ENCODE assay signal across 15 cellular contexts in the genomic region with DNA sequence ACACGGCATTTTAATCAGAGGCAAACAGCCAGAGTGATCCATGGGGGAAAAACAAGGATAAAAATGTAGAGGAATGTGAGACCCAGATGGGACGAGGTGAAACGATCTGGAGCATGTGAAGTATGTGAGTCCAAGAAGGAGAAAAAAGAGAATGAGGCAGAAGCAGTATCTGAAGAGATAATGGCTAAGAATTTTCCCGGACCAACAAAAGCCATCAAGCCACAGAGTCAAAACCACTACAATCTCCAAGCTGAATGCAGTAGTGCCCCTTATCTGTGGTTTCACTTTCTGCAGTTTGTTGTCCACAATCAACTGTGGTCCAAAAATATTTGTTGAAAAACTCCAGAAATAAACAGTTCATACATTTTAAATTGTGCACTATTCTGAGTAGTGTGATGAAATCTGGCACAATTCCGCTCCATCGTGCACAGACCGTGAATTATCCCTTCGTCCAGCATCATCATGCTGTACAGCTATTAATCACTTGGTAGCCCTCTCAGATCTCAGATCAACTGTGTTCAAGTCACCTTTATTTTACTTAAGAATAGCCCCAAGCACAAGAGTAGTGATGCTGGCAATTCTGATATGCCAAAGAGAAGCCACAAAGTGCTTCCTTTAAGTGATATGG. TPM values are rescaled to one million over a fixed set of nuclear protein-coding genes. Genes with fewer than 3 reads are reported as not detected.
A peak's percentile ranks its signal among the peaks of the same experiment; 100 is the strongest.
DNase-seq lines count a peak whose midpoint lies in the region; ATAC-seq, FAIRE-seq and TF ChIP-seq lines count a peak whose summit lies in the region.
"Had no signal": no experiment of that assay in that cellular context is flagged by ENCODE, and none has a peak within 500 bp of the region (broad histone marks: within the 10 kb centered on the region; RNA-seq: fewer than 3 reads in every experiment).

No MANE protein-coding gene starts in this region.

- TF ChIP-seq RAD21 in A549 (conservative IDR thresholded peaks at IDR 0.05 in 1 of 2, IDR thresholded peaks at IDR 0.05 in 1 of 2), result no peak

- no peaks in the 10 kb centered on the region for H3K9me3 ChIP-seq in A549

- no peak overlapping the region for H3K27ac ChIP-seq in A549
- H3K27ac ChIP-seq: BLaER1 treated with 17β-estradiol and CSF1 and Interleukin-3, amounts not matched to agents 10 nM and 100 nM had no signal

- no peak for DNase-seq in A549 (ENCODE audit: low read depth in 1 of 2, low spot score in 1 of 2)
- no peak for DNase-seq in HFF-Myc (ENCODE audit: extremely low read depth, low read depth)
- peak; percentile 26 to 53 for DNase-seq in erythroblast (lab: John Stamatoyannopoulos, UW)
- DNase-seq in myocyte (ENCODE audit: low read depth), result peak; percentile 13
- DNase-seq in HuH-7 (ENCODE audit: low spot score), result no peak
- DNase-seq in epidermal melanocyte (ENCODE audit: insufficient read length, low spot score), result no peak
- DNase-seq in NCI-H510A treated with DMSO at 0.1 percent for 48 hours (lab: John Stamatoyannopoulos, UW), result no peak
- DNase-seq: activated CD4-positive, alpha-beta memory T cell treated with anti-CD3 and anti-CD28 coated beads for 36 hours; activated naive CD4-positive, alpha-beta T cell treated with Interleukin-2 at 50 U/mL for 16 hours; hypothalamus; natural killer cell; NCI-H748 treated with DMSO at 0.1 percent for 48 hours had no signal

- POLR2A ChIA-PET in A549 (lab: Yijun Ruan, JAX), result no interaction called here

- 89% methylated on average over 8 of the region's 8 CpGs for WGBS in A549 (ENCODE audit: missing lambda C conversion rate)

- TF ChIP-seq POLR2A in A549 (IDR thresholded peaks at IDR 0.05; ENCODE audit: low read length) (no peak), erythroblast (IDR thresholded peaks at IDR 0.05; ENCODE audit: low read length) (no peak)

- 0 out of 3 replicates have a peak, but pooled peaks cover 6% of the 10 kb centered on the region for H3K4me1 ChIP-seq in A549

- H3K4me2 ChIP-seq in A549, result no peak overlapping the region
- H3K4me2 ChIP-seq: BLaER1 treated with 17β-estradiol and CSF1 and Interleukin-3, amounts not matched to agents 10 nM and 100 nM had no signal

- TF ChIP-seq CTCF in A549 (IDR thresholded peaks at IDR 0.05), result no peak
- TF ChIP-seq CTCF in HFF-Myc (IDR thresholded peaks at IDR 0.05; ENCODE audit: low read depth, low read length, missing control alignments), result no peak

- FAIRE-seq in A549 (lab: Jason Lieb, UNC), result peak; percentile 72

- no peak for TF ChIP-seq EP300 in A549 (IDR thresholded peaks at IDR 0.05)

- CTCF ChIA-PET in A549 (lab: Yijun Ruan, JAX), result no interaction called here

- H3K4me3 ChIP-seq in A549 (no peak overlapping the region), HFF-Myc (replicated peaks; ENCODE audit: low read depth, low read length) (peak overlapping the region; percentile 35)
- H3K4me3 ChIP-seq: BLaER1 treated with 17β-estradiol and CSF1 and Interleukin-3, amounts not matched to agents 10 nM and 100 nM had no signal

- ATAC-seq in A549 (no peak), GM21528 (IDR thresholded peaks at IDR 0.05; ENCODE audit: low FRiP score, unreplicated experiment) (no peak)
- ATAC-seq: natural killer cell; stimulated activated effector memory CD8-positive, alpha-beta T cell treated with anti-CD3 and anti-CD28 coated beads, Interleukin-12 subunit alpha, Interleukin-12 subunit beta, amount 100 ng/mL, for 72 hours had no signal

TF ChIP-seq in A549, 52 proteins besides CTCF, POLR2A, EP300 and RAD21:
- TF ChIP-seq MAFK (IDR thresholded peaks at IDR 0.05; ENCODE audit: partially characterized antibody) (no peak), TP53 (CRISPR knock-in tag; IDR thresholded peaks at IDR 0.05) (no peak), ATOH8 (CRISPR knock-in tag; IDR thresholded peaks at IDR 0.05; ENCODE audit: low read depth) (no peak), KDM5A (IDR thresholded peaks at IDR 0.05) (no peak), NFE2L2 (conservative IDR thresholded peaks at IDR 0.05; ENCODE audit: low read length) (no peak), HES2 (IDR thresholded peaks at IDR 0.05) (no peak), RARB (CRISPR knock-in tag; IDR thresholded peaks at IDR 0.05) (no peak), POLR2AphosphoS2 (conservative IDR thresholded peaks at IDR 0.05; ENCODE audit: low read length) (no peak), ZNF302 (CRISPR knock-in tag; IDR thresholded peaks at IDR 0.05) (no peak), NR3C1 (IDR thresholded peaks at IDR 0.05) (no peak)
- TF ChIP-seq, protein P1, sequence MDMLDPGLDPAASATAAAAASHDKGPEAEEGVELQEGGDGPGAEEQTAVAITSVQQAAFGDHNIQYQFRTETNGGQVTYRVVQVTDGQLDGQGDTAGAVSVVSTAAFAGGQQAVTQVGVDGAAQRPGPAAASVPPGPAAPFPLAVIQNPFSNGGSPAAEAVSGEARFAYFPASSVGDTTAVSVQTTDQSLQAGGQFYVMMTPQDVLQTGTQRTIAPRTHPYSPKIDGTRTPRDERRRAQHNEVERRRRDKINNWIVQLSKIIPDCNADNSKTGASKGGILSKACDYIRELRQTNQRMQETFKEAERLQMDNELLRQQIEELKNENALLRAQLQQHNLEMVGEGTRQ (IDR thresholded peaks at IDR 0.05), result no peak

RNA-seq across cellular contexts. Expression of gene MYH10, which starts 18.7 kb away (rescaled TPM):
- polyA plus RNA-seq in A549 (2011; rRNA removed), result 28.3 TPM in 2 replicates
- polyA plus RNA-seq in A549 (2012; cell fraction: cytosol; rRNA removed), result 25.3 and 27.1 TPM in 2 replicates
- polyA plus RNA-seq in A549 (2012; cell fraction: nucleus; rRNA removed), result 67.6 and 76.0 TPM in 2 replicates
- 26.4 to 26.7 TPM (median 26.5 TPM) in 3 replicates for polyA plus RNA-seq in A549 (2017; fragmentation: RNase III; extraction: RNeasy Plus Mini Kit Qiagen cat#74134 plus additional on column Dnase treatment)
- polyA minus RNA-seq in A549 (2011; rRNA and poly(A)+ RNA removed), result 30.3 and 55.2 TPM in 2 replicates
- total RNA-seq in myocyte, result 10.7 and 17.9 TPM in 2 replicates
- 10.7 TPM for polyA plus RNA-seq in myocyte (2012)

Comparison
In these comparisons a context has a peak if more than half of its experiments do, and no peak if none do; other contexts are left out.
1. DNase-seq: peak in erythroblast (2 of 2) and myocyte (single experiment); none in A549 (0 of 2), HFF-Myc (single experiment), HuH-7 (single experiment), epidermal melanocyte (single experiment) and NCI-H510A treated with DMSO at 0.1 percent for 48 hours (single experiment).